Comparison of ENCODE assay signal across 22 cellular contexts in genomic region chr20:57409316-57409671, GRCh38. TPM values are rescaled to one million over a fixed set of nuclear protein-coding genes. Genes with fewer than 3 reads are reported as not detected.
A peak's percentile ranks its signal among the peaks of the same experiment; 100 is the strongest.
DNase-seq lines count a peak whose midpoint lies in the region; ATAC-seq, FAIRE-seq and TF ChIP-seq lines count a peak whose summit lies in the region.
"Had no signal": no experiment of that assay in that cellular context is flagged by ENCODE, and none has a peak within 500 bp of the region (broad histone marks: within the 10 kb centered on the region; RNA-seq: fewer than 3 reads in every experiment).

No MANE protein-coding gene starts in this region.

- H3K4me3 Mint-ChIP-seq in endodermal cell: no peak overlapping the region

- H4K20me1 ChIP-seq in BLaER1: peaks cover 63% of the 10 kb centered on the region

- H3K27ac Mint-ChIP-seq in endodermal cell: no peak overlapping the region

- H3K4me1 ChIP-seq in BLaER1 (peaks cover 79% of the 10 kb centered on the region), endodermal cell (ENCODE audit: control insufficient read depth, insufficient read depth, low read length) (no peaks in the 10 kb centered on the region), rectal smooth muscle tissue (ENCODE audit: control insufficient read depth, insufficient read depth, low read length) (peaks cover 25% of the 10 kb centered on the region)
- H3K4me1 ChIP-seq: lower lobe of right lung had no signal

- H3K27ac ChIP-seq in BLaER1 (peak overlapping the region; percentile 69; the same call in 1 of the 2 replicates), endodermal cell (ENCODE audit: low read depth, low read length) (peak overlapping the region; percentile 63), rectal smooth muscle tissue (ENCODE audit: low read depth, low read length) (peak overlapping the region; percentile 77)
- H3K27ac ChIP-seq: lower lobe of right lung, WERI-Rb-1 had no signal

- no peaks in the 10 kb centered on the region for H3K27me3 Mint-ChIP-seq in endodermal cell (ENCODE audit: insufficient read depth)

- TF ChIP-seq CTCF in endodermal cell (conservative IDR thresholded peaks at IDR 0.05): no peak

- H3K27me3 ChIP-seq in BLaER1 (no peaks in the 10 kb centered on the region), endodermal cell (ENCODE audit: control insufficient read depth, insufficient read depth, low read length, poor library complexity, severe bottlenecking) (no peaks in the 10 kb centered on the region), rectal smooth muscle tissue (ENCODE audit: control insufficient read depth, insufficient read depth, low read length) (no peaks in the 10 kb centered on the region)

- H3K9ac ChIP-seq in BLaER1 (0 out of 2 replicates have a peak overlapping the region, but pooled peaks have one; percentile 2), endodermal cell (ENCODE audit: extremely low read depth, low read length, poor library complexity, severe bottlenecking) (no peak overlapping the region), rectal smooth muscle tissue (ENCODE audit: low read length) (no peak overlapping the region)

- no peak for FAIRE-seq in frontal cortex (lab: Jason Lieb, UNC)

- peaks cover 14% of the 10 kb centered on the region for H3K36me3 Mint-ChIP-seq in endodermal cell (ENCODE audit: low read depth)

- DNase-seq in ELF-1 (ENCODE audit: low read depth, low spot score): peak; percentile 33
- DNase-seq in endodermal cell: no peak
- DNase-seq in 8988T: no peak
- DNase-seq in frontal cortex (ENCODE audit: low spot score in 2 of 2): no peak
- DNase-seq in SW 1271 (lab: John Stamatoyannopoulos, UW): no peak
- DNase-seq: activated CD4-positive, alpha-beta T cell treated with anti-CD3 and anti-CD28 coated beads, Interleukin-2, amount 50 U/mL, for 1 hour; activated CD8-positive, alpha-beta memory T cell treated with anti-CD3 and anti-CD28 coated beads, Interleukin-2, amount 50 U/mL, for 4 hours; activated gamma-delta T cell; cortex of kidney; DND-41; hippocampal formation; lower lobe of right lung; NCI-H1436; NCI-H748 treated with DMSO at 0.1 percent for 48 hours; SHP77 treated with DMSO at 0.1 percent for 48 hours; T-helper 2 cell; WERI-Rb-1 had no signal

- H3K4me1 Mint-ChIP-seq in endodermal cell: no peaks in the 10 kb centered on the region

- WGBS in endodermal cell (ENCODE audit: insufficient coverage in 1 of 2, insufficient read length in 1 of 2), 2 experiments: 96 to 97% methylated on average over 12 to 16 of the region's 16 CpGs

- H3K36me3 ChIP-seq in BLaER1 (peaks cover 68% of the 10 kb centered on the region), endodermal cell (ENCODE audit: control insufficient read depth, insufficient read depth, low read length) (peaks cover 5% of the 10 kb centered on the region), rectal smooth muscle tissue (ENCODE audit: control insufficient read depth, insufficient read depth, low read length) (peaks cover 29% of the 10 kb centered on the region)

- H3K4me3 ChIP-seq in BLaER1 (no peak overlapping the region), endodermal cell (ENCODE audit: low read length) (no peak overlapping the region), rectal smooth muscle tissue (ENCODE audit: low read length) (no peak overlapping the region)
- H3K4me3 ChIP-seq: lower lobe of right lung had no signal

- ATAC-seq in GM18873 (IDR thresholded peaks at IDR 0.05; ENCODE audit: low FRiP score, unreplicated experiment): no peak
- ATAC-seq: HCT116, lower lobe of right lung, sciatic nerve had no signal

- H3K9me3 Mint-ChIP-seq in endodermal cell: no peaks in the 10 kb centered on the region

- H3K9me3 ChIP-seq in BLaER1 (no peaks in the 10 kb centered on the region), endodermal cell (ENCODE audit: control insufficient read depth, low read length) (no peaks in the 10 kb centered on the region)
- H3K9me3 ChIP-seq: lower lobe of right lung had no signal

- peak overlapping the region; percentile 49 for H3K4me2 ChIP-seq in BLaER1

RNA-seq across cellular contexts. Expression of gene RBM38, which starts 18.1 kb away (rescaled TPM):
- total RNA-seq in endodermal cell: 10 to 100 TPM; 29.0 to 30.2 TPM
- polyA plus RNA-seq in endodermal cell (2013, experiment 1 of 2): 58.7 TPM
- 59.5 TPM for polyA plus RNA-seq in endodermal cell (2013, experiment 2 of 2)
- total RNA-seq in frontal cortex: 10.6 TPM

RNA-seq across cellular contexts. Expression of gene RAE1, which starts 58.2 kb away (rescaled TPM):
- total RNA-seq in endodermal cell (10 to 100 TPM; 41.2 to 43.8 TPM), frontal cortex (31.8 TPM)
- 46.4 TPM for polyA plus RNA-seq in endodermal cell (2013, experiment 1 of 2)
- 42.3 TPM for polyA plus RNA-seq in endodermal cell (2013, experiment 2 of 2)
